ENCODE assay signal across 8 cellular contexts in the genomic region with DNA sequence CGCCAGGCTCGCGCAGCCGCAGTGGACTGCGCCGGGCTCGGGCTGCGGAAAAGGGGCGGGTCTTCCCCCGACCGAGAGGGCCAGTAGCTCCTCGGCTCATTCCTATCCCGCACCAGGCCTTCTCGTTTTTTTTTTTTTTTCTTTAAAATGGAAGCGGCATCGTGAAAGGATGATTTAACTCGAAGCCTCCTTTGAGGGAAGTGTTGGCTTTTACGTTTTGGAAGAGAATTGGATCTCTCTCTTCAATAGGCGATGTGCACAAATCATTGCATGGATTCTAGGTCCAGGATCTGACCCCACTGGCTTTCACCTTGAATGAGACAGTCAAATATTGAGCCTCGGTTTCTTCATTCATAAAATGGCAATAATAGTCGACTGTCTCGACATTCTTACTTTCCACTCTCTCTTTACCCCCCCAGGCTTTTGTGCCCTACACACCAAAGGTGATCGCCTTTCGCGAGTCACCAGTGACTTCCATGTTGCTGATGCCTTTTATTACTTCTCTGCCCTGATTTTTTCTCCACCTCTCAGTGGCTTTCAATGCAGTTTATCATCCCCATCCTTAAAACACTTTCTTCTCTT. TPM values are rescaled to one million over a fixed set of nuclear protein-coding genes. Genes with fewer than 3 reads are reported as not detected.
DNase-seq lines count a peak whose midpoint lies in the region; ATAC-seq lines count a peak whose summit lies in the region.

No MANE protein-coding gene starts in this region.

- no peaks in the 10 kb centered on the region for H3K9me3 Mint-ChIP-seq in stimulated activated naive CD8-positive, alpha-beta T cell treated with anti-CD3 and anti-CD28 coated beads, Interleukin-15, amount 100 ng/mL, for 72 hours

- H3K27ac ChIP-seq in angular gyrus (ENCODE audit: low read depth, low read length): peak overlapping the region; percentile 26

- ATAC-seq in stimulated activated naive CD8-positive, alpha-beta T cell treated with anti-CD3 and anti-CD28 coated beads, Interleukin-15, amount 100 ng/mL, for 72 hours: no peak

- peaks cover 12% of the 10 kb centered on the region for H3K27me3 Mint-ChIP-seq in stimulated activated naive CD8-positive, alpha-beta T cell treated with anti-CD3 and anti-CD28 coated beads, Interleukin-15, amount 100 ng/mL, for 72 hours

- peak overlapping the region in 1 of 2 donors; percentile 37 for H3K27ac Mint-ChIP-seq in stimulated activated naive CD8-positive, alpha-beta T cell treated with anti-CD3 and anti-CD28 coated beads, Interleukin-15, amount 100 ng/mL, for 72 hours

- peak overlapping the region; percentile 73 to 86 for H3K4me3 Mint-ChIP-seq in stimulated activated naive CD8-positive, alpha-beta T cell treated with anti-CD3 and anti-CD28 coated beads, Interleukin-15, amount 100 ng/mL, for 72 hours

- peaks cover 18% of the 10 kb centered on the region for H3K4me1 Mint-ChIP-seq in stimulated activated naive CD8-positive, alpha-beta T cell treated with anti-CD3 and anti-CD28 coated beads, Interleukin-15, amount 100 ng/mL, for 72 hours

- peak; percentile 38 for DNase-seq in A172 (ENCODE audit: low spot score)
- DNase-seq in EL: peak; percentile 78
- peak; percentile 61 for DNase-seq in MV-4-11 (lab: John Stamatoyannopoulos, UW)
- DNase-seq in iris pigment epithelial cell (ENCODE audit: low read depth): peak; percentile 63
- DNase-seq in stimulated activated naive CD8-positive, alpha-beta T cell treated with anti-CD3 and anti-CD28 coated beads, Interleukin-15, amount 100 ng/mL, for 72 hours: no peak
- no peak for DNase-seq in posterior cingulate gyrus
- no peak for DNase-seq in activated effector memory CD4-positive, alpha-beta T cell treated with anti-CD3 and anti-CD28 coated beads, Interleukin-2, amount 50 U/mL, for 16 hours

- intact Hi-C loops in posterior cingulate gyrus (cut with DNase I): no loop called here

RNA-seq across cellular contexts. Expression of a gene that starts 0.3 kb away (rescaled TPM):
- total RNA-seq in A172 (2014; rRNA removed; shearing (Covaris generic)): 1.6 and 12.4 TPM in 2 replicates

Comparison
In these comparisons a context has a peak if more than half of its experiments do, and no peak if none do; other contexts are left out.
1. DNase-seq: peak in A172 (single experiment), EL (single experiment), MV-4-11 (single experiment) and iris pigment epithelial cell (single experiment); none in stimulated activated naive CD8-positive, alpha-beta T cell treated with anti-CD3 and anti-CD28 coated beads, Interleukin-15, amount 100 ng/mL, for 72 hours (0 of 2), posterior cingulate gyrus (0 of 10) and activated effector memory CD4-positive, alpha-beta T cell treated with anti-CD3 and anti-CD28 coated beads, Interleukin-2, amount 50 U/mL, for 16 hours (single experiment).